ENCODE assay signal across 8 cellular contexts in genomic region chr11:83156150-83156995, GRCh38. TPM values are rescaled to one million over a fixed set of nuclear protein-coding genes. Genes with fewer than 3 reads are reported as not detected.
DNase-seq lines count a peak whose midpoint lies in the region; ATAC-seq lines count a peak whose summit lies in the region.

No MANE protein-coding gene starts in this region.

- H3K4me1 ChIP-seq in BLaER1 treated with 17β-estradiol and CSF1 and Interleukin-3, amounts not matched to agents 10 nM and 100 nM: peaks cover 22 to 37% (median 32%) of the 10 kb centered on the region in 10 experiments

- H3K9me3 ChIP-seq in BLaER1 treated with 17β-estradiol and CSF1 and Interleukin-3, amounts not matched to agents 10 nM and 100 nM (replicated peaks in 1 of 11): no peaks in the 10 kb centered on the region

- H3K27ac Mint-ChIP-seq in dendritic cell treated with granulocyte-macrophage colony-stimulating factor and Interleukin-4, amounts not matched to agents 40 ng/mL and 50 ng/mL, for 4 days: peak overlapping the region; percentile 100

- no peaks in the 10 kb centered on the region for H3K27me3 Mint-ChIP-seq in dendritic cell treated with granulocyte-macrophage colony-stimulating factor and Interleukin-4, amounts not matched to agents 40 ng/mL and 50 ng/mL, for 4 days

- H3K27me3 ChIP-seq in BLaER1 treated with 17β-estradiol and CSF1 and Interleukin-3, amounts not matched to agents 10 nM and 100 nM: no peaks in the 10 kb centered on the region

- H3K9ac ChIP-seq in BLaER1 treated with 17β-estradiol and CSF1 and Interleukin-3, amounts not matched to agents 10 nM and 100 nM: peak overlapping the region; percentile 84 to 100 (median 99)

- H3K36me3 Mint-ChIP-seq in dendritic cell treated with granulocyte-macrophage colony-stimulating factor and Interleukin-4, amounts not matched to agents 40 ng/mL and 50 ng/mL, for 4 days (ENCODE audit: low read depth): peaks cover 47% of the 10 kb centered on the region

- H3K4me1 Mint-ChIP-seq in dendritic cell treated with granulocyte-macrophage colony-stimulating factor and Interleukin-4, amounts not matched to agents 40 ng/mL and 50 ng/mL, for 4 days (ENCODE audit: low read depth): peaks cover 19% of the 10 kb centered on the region

- H3K27ac ChIP-seq in BLaER1 treated with 17β-estradiol and CSF1 and Interleukin-3, amounts not matched to agents 10 nM and 100 nM: peak overlapping the region; percentile 79 to 100 (median 99)

- intact Hi-C loops in dendritic cell treated with granulocyte-macrophage colony-stimulating factor and Interleukin-4, amounts not matched to agents 40 ng/mL and 50 ng/mL, for 4 days (cut with micrococcal nuclease): loop anchor here (1.0 to 2.0 kb wide), 3 partner anchors 84 to 255 kb away; partner anchors contain the start of gene DDIAS

- peak overlapping the region; percentile 62 to 92 (median 84) for H3K4me2 ChIP-seq in BLaER1 treated with 17β-estradiol and CSF1 and Interleukin-3, amounts not matched to agents 10 nM and 100 nM

- H3K4me3 Mint-ChIP-seq in dendritic cell treated with granulocyte-macrophage colony-stimulating factor and Interleukin-4, amounts not matched to agents 40 ng/mL and 50 ng/mL, for 4 days: peak overlapping the region; percentile 96

- peak overlapping the region; percentile 64 to 95 (median 81) for H3K4me3 ChIP-seq in BLaER1 treated with 17β-estradiol and CSF1 and Interleukin-3, amounts not matched to agents 10 nM and 100 nM

- no peaks in the 10 kb centered on the region for H3K9me3 Mint-ChIP-seq in dendritic cell treated with granulocyte-macrophage colony-stimulating factor and Interleukin-4, amounts not matched to agents 40 ng/mL and 50 ng/mL, for 4 days

- peaks cover 14 to 31% (median 29%) of the 10 kb centered on the region in 11 experiments; a peak in 20 of 22 replicates for H3K36me3 ChIP-seq in BLaER1 treated with 17β-estradiol and CSF1 and Interleukin-3, amounts not matched to agents 10 nM and 100 nM

- peak; percentile 74 for DNase-seq in GM19240 (ENCODE audit: insufficient read length, low spot score)
- DNase-seq in NCI-H524 (lab: John Stamatoyannopoulos, UW): peak; percentile 99
- DNase-seq in activated CD4-positive, alpha-beta T cell treated with anti-CD3 and anti-CD28 coated beads for 4 hours: peak; percentile 97 to 99
- DNase-seq in left lobe of liver (ENCODE audit: low spot score): peak; percentile 99
- peak; percentile 93 to 98 (median 93) for DNase-seq in stimulated activated CD4-positive, alpha-beta T cell treated with anti-CD3 and anti-CD28 coated beads, TNF-alpha, amount 100 ng/mL, for 24 hours (ENCODE audit: low read depth in 3 of 3)

- H4K20me1 ChIP-seq in BLaER1 treated with 17β-estradiol and CSF1 and Interleukin-3, amounts not matched to agents 10 nM and 100 nM: peaks cover 32 to 43% (median 32%) of the 10 kb centered on the region in 11 experiments

- ATAC-seq in HG03457 (IDR thresholded peaks at IDR 0.05; ENCODE audit: unreplicated experiment) (peak; percentile 95), left lobe of liver (peak; percentile 90)

RNA-seq across cellular contexts. Expression of gene PCF11, which starts 0.6 kb away (rescaled TPM):
- 23.6 TPM for total RNA-seq in left lobe of liver

RNA-seq across cellular contexts. Expression of gene ANKRD42, which starts 37.1 kb away (rescaled TPM):
- 4.3 TPM for total RNA-seq in left lobe of liver

Comparison
In these comparisons a context has a peak if more than half of its experiments do, and no peak if none do; other contexts are left out.
1. Peak in every context shown above with its lines: DNase-seq, ATAC-seq, H3K4me3 ChIP-seq and H3K27ac ChIP-seq.